In genomic region chr9:79452265-79452664, GRCh38 we compare ENCODE assay signal across 37 cellular contexts.
DNase-seq lines count a peak whose midpoint lies in the region; ATAC-seq, FAIRE-seq and TF ChIP-seq lines count a peak whose summit lies in the region.
"Had no signal": no experiment of that assay in that cellular context is flagged by ENCODE, and none has a peak within 500 bp of the region (broad histone marks: within the 10 kb centered on the region; RNA-seq: fewer than 3 reads in every experiment).

No MANE protein-coding gene starts in this region.

- no peak overlapping the region for H3K14ac ChIP-seq in neuronal stem cell (ENCODE audit: low read length)

- POLR2A ChIA-PET in HEK293 (lab: Yijun Ruan, JAX) (no interaction called here), K562 (lab: Yijun Ruan, JAX) (no interaction called here)

- ATAC-seq in K562 (no peak), body of pancreas (no peak)
- ATAC-seq in activated T-cell treated with anti-CD3 and anti-CD28 coated beads, Interleukin-2, amount 50 U/mL, for 72 hours (replicated peaks in 1 of 2), result no peak
- ATAC-seq: A549; CD8-positive, alpha-beta T cell had no signal

- BruUV-seq in K562 (replicated peaks; lab: Mats Ljungman, UMichigan), result no TSS peak

- peaks cover 10% of the 10 kb centered on the region for H3K9me3 Mint-ChIP-seq in type B pancreatic cell
- peaks cover 3 to 8% of the 10 kb centered on the region in 2 donors for H3K9me3 Mint-ChIP-seq in activated T-cell treated with anti-CD3 and anti-CD28 coated beads, Interleukin-2, amount 50 U/mL, for 72 hours

- no peak overlapping the region for H3K27ac ChIP-seq in HEK293 (ENCODE audit: extremely low read depth, low read depth, low read length)
- H3K27ac ChIP-seq in K562 (ENCODE audit: extremely low read depth, low read depth, low read length), result no peak overlapping the region
- no peak overlapping the region for H3K27ac ChIP-seq in body of pancreas
- no peak overlapping the region for H3K27ac ChIP-seq in neuronal stem cell (replicated peaks; ENCODE audit: low read length)
- H3K27ac ChIP-seq: 22Rv1; A549; BLaER1; BLaER1 treated with 17β-estradiol and CSF1 and Interleukin-3, amounts not matched to agents 10 nM and 100 nM; C4-2B had no signal

- H3K4me1 ChIP-seq in HEK293 (ENCODE audit: control insufficient read depth, insufficient read depth, low read length) (no peaks in the 10 kb centered on the region), K562 (replicated peaks in 1 of 2; ENCODE audit: control insufficient read depth in 2 of 2, insufficient read depth in 2 of 2, low read length in 2 of 2) (no peaks in the 10 kb centered on the region), body of pancreas (no peaks in the 10 kb centered on the region), neuronal stem cell (ENCODE audit: control insufficient read depth in 2 of 2, insufficient read depth in 1 of 2, low read depth in 1 of 2, low read length in 2 of 2) (peaks cover 2 to 3% of the 10 kb centered on the region in 2 donors)
- H3K4me1 ChIP-seq: A549; BE2C; BLaER1; BLaER1 treated with 17β-estradiol and CSF1 and Interleukin-3, amounts not matched to agents 10 nM and 100 nM; Caco-2 had no signal

- no peak overlapping the region for H3K18ac ChIP-seq in neuronal stem cell (ENCODE audit: low read length)

- H3K4me3 ChIP-seq in HEK293 (ENCODE audit: low read depth, low read length), result no peak overlapping the region
- no peak overlapping the region for H3K4me3 ChIP-seq in K562
- no peak overlapping the region for H3K4me3 ChIP-seq in body of pancreas
- H3K4me3 ChIP-seq in neuronal stem cell (ENCODE audit: low read length in 2 of 2), result no peak overlapping the region
- H3K4me3 ChIP-seq: A549; BLaER1; BLaER1 treated with 17β-estradiol and CSF1 and Interleukin-3, amounts not matched to agents 10 nM and 100 nM had no signal

- TF ChIP-seq POLR2A in K562 (conservative IDR thresholded peaks at IDR 0.05) (no peak), body of pancreas (IDR thresholded peaks at IDR 0.05) (no peak)

- H3K4me1 Mint-ChIP-seq in type B pancreatic cell (ENCODE audit: unreplicated experiment), result peaks cover 8% of the 10 kb centered on the region
- H3K4me1 Mint-ChIP-seq in activated T-cell treated with anti-CD3 and anti-CD28 coated beads, Interleukin-2, amount 50 U/mL, for 72 hours (ENCODE audit: low read depth), result no peaks in the 10 kb centered on the region
- H3K4me1 Mint-ChIP-seq: B cell; CD14-positive monocyte; CD4-positive, alpha-beta memory T cell; CD4-positive, CD25-positive, alpha-beta regulatory T cell; CD8-positive, alpha-beta memory T cell had no signal

- no peak overlapping the region for H2AFZ ChIP-seq in K562 (ENCODE audit: low read depth, low read length)
- no peak overlapping the region for H2AFZ ChIP-seq in neuronal stem cell (ENCODE audit: low read length)

- no peaks in the 10 kb centered on the region for H3K36me3 ChIP-seq in HEK293 (ENCODE audit: control insufficient read depth in 2 of 2, insufficient read depth in 1 of 2, low read length in 2 of 2)
- no peaks in the 10 kb centered on the region for H3K36me3 ChIP-seq in K562 (ENCODE audit: control insufficient read depth, insufficient read depth, low read length)
- no peaks in the 10 kb centered on the region for H3K36me3 ChIP-seq in body of pancreas (replicated peaks in 1 of 2; ENCODE audit: insufficient read depth in 1 of 2, low read depth in 2 of 2)
- H3K36me3 ChIP-seq in neuronal stem cell (replicated peaks in 1 of 2; ENCODE audit: control insufficient read depth in 2 of 2, insufficient read depth in 2 of 2, low read length in 2 of 2), result no peaks in the 10 kb centered on the region
- H3K36me3 ChIP-seq: BE2C; BLaER1; BLaER1 treated with 17β-estradiol and CSF1 and Interleukin-3, amounts not matched to agents 10 nM and 100 nM had no signal

- DNase-seq in K562 (ENCODE audit: extremely low read depth in 1 of 4, low spot score in 3 of 4) (no peak), type B pancreatic cell (ENCODE audit: extremely low spot score, unreplicated experiment) (no peak), body of pancreas (no peak), NCI-H2107 (lab: John Stamatoyannopoulos, UW) (no peak), neuronal stem cell (ENCODE audit: low spot score) (no peak)
- DNase-seq in activated T-cell treated with anti-CD3 and anti-CD28 coated beads, Interleukin-2, amount 50 U/mL, for 72 hours, result no peak
- DNase-seq: 8988T; ACHN; AML-193; BE2C; C1 segment of cervical spinal cord; Caco-2; Calu3; CD4-positive, alpha-beta memory T cell; CD4-positive, alpha-beta T cell; CD4-positive, CD25-positive, alpha-beta regulatory T cell; CD8-positive, alpha-beta memory T cell; CD8-positive, alpha-beta T cell; COR-L47; DMS 273 treated with DMSO at 0.1 percent for 48 hours; DMS153; DMS53; DMS79; DMS79 treated with DMSO at 0.1 percent for 48 hours; DND-41; EL had no signal

- no peaks in the 10 kb centered on the region for H3K9me3 ChIP-seq in HEK293 (ENCODE audit: control insufficient read depth, insufficient read depth, low read depth, low read length)
- H3K9me3 ChIP-seq in K562 (replicated peaks; ENCODE audit: control insufficient read depth, insufficient read depth, low read depth, low read length), result no peaks in the 10 kb centered on the region
- no peaks in the 10 kb centered on the region for H3K9me3 ChIP-seq in body of pancreas
- H3K9me3 ChIP-seq in neuronal stem cell (replicated peaks in 1 of 2; ENCODE audit: control insufficient read depth in 2 of 2, insufficient read depth in 1 of 2, low read depth in 1 of 2, low read length in 2 of 2), result no peaks in the 10 kb centered on the region
- H3K9me3 ChIP-seq: A549, BE2C, BLaER1, Caco-2 had no signal

- no peak for TF ChIP-seq EP300 in K562 (IDR thresholded peaks at IDR 0.05; ENCODE audit: low read length)

- no peaks in the 10 kb centered on the region for H3K79me2 ChIP-seq in K562 (ENCODE audit: control insufficient read depth, insufficient read depth, low read length)

- no peak overlapping the region for H2AK5ac ChIP-seq in neuronal stem cell (ENCODE audit: low read depth, low read length)

- H2BK120ac ChIP-seq in neuronal stem cell (ENCODE audit: low read depth, low read length), result no peak overlapping the region

- TF ChIP-seq RAD21 in K562 (CRISPR knock-in tag; conservative IDR thresholded peaks at IDR 0.05 in 1 of 2, IDR thresholded peaks at IDR 0.05 in 1 of 2), result no peak

- intact Hi-C loops in K562 (cut with micrococcal nuclease), result no loop called here
- intact Hi-C loops in body of pancreas (cut with DNase I), result no loop called here

- H3K4me2 ChIP-seq in K562 (ENCODE audit: insufficient read depth, low read length), result no peak overlapping the region
- H3K4me2 ChIP-seq in neuronal stem cell (ENCODE audit: insufficient read depth, low read length, poor library complexity, severe bottlenecking), result no peak overlapping the region
- H3K4me2 ChIP-seq: A549; BLaER1; BLaER1 treated with 17β-estradiol and CSF1 and Interleukin-3, amounts not matched to agents 10 nM and 100 nM had no signal

- no peaks in the 10 kb centered on the region for H4K20me1 ChIP-seq in K562 (replicated peaks; ENCODE audit: control insufficient read depth, insufficient read depth, low read length)
- H4K20me1 ChIP-seq: BLaER1; BLaER1 treated with 17β-estradiol and CSF1 and Interleukin-3, amounts not matched to agents 10 nM and 100 nM had no signal

- no peak overlapping the region for H2BK15ac ChIP-seq in neuronal stem cell (ENCODE audit: low read length)

- no peaks in the 10 kb centered on the region for H3K9me1 ChIP-seq in K562 (ENCODE audit: control insufficient read depth, insufficient read depth, low read length)

- FAIRE-seq in G401.6 (lab: Jason Lieb, UNC) (peak; percentile 78), K562 (lab: Jason Lieb, UNC) (no peak)
- FAIRE-seq: A204.1, A549, D721Med had no signal

- H3K36me3 Mint-ChIP-seq in type B pancreatic cell, result peaks cover 4% of the 10 kb centered on the region
- H3K36me3 Mint-ChIP-seq in activated T-cell treated with anti-CD3 and anti-CD28 coated beads, Interleukin-2, amount 50 U/mL, for 72 hours (ENCODE audit: insufficient read depth in 2 of 2), result peaks cover 0 to 3% of the 10 kb centered on the region in 2 donors
- H3K36me3 Mint-ChIP-seq: CD14-positive monocyte; CD4-positive, alpha-beta memory T cell; CD4-positive, CD25-positive, alpha-beta regulatory T cell; CD8-positive, alpha-beta memory T cell; CD8-positive, alpha-beta T cell had no signal

- H3K9ac ChIP-seq in K562 (ENCODE audit: insufficient read depth in 1 of 2, low read depth in 2 of 2, low read length in 2 of 2) (no peak overlapping the region), neuronal stem cell (ENCODE audit: low read depth, low read length, poor library complexity) (no peak overlapping the region)
- H3K9ac ChIP-seq: BLaER1; BLaER1 treated with 17β-estradiol and CSF1 and Interleukin-3, amounts not matched to agents 10 nM and 100 nM had no signal

- no peaks in the 10 kb centered on the region for H3K27me3 ChIP-seq in K562 (ENCODE audit: control insufficient read depth in 2 of 2, insufficient read depth in 2 of 2, low read length in 2 of 2)
- H3K27me3 ChIP-seq in body of pancreas, result no peaks in the 10 kb centered on the region
- no peaks in the 10 kb centered on the region for H3K27me3 ChIP-seq in neuronal stem cell (ENCODE audit: control insufficient read depth in 3 of 3, insufficient read depth in 3 of 3, low read depth in 1 of 3, low read length in 3 of 3)
- H3K27me3 ChIP-seq: BE2C; BLaER1; BLaER1 treated with 17β-estradiol and CSF1 and Interleukin-3, amounts not matched to agents 10 nM and 100 nM had no signal

- no peak overlapping the region for H4K8ac ChIP-seq in neuronal stem cell (ENCODE audit: low read depth, low read length)

- no peak overlapping the region for H3K4ac ChIP-seq in neuronal stem cell (ENCODE audit: low read length)

- no peak overlapping the region for H2BK12ac ChIP-seq in neuronal stem cell (ENCODE audit: low read length)

- H4K91ac ChIP-seq in neuronal stem cell (ENCODE audit: low read depth, low read length, poor library complexity), result no peak overlapping the region

- no peak overlapping the region for H2BK5ac ChIP-seq in neuronal stem cell (ENCODE audit: low read length)

- no peak overlapping the region for H3K23ac ChIP-seq in neuronal stem cell (ENCODE audit: low read depth, low read length, poor library complexity)

- H3K4me3 Mint-ChIP-seq in type B pancreatic cell, result no peak overlapping the region
- H3K4me3 Mint-ChIP-seq in activated T-cell treated with anti-CD3 and anti-CD28 coated beads, Interleukin-2, amount 50 U/mL, for 72 hours, result no peak overlapping the region
- H3K4me3 Mint-ChIP-seq: B cell; CD14-positive monocyte; CD4-positive, alpha-beta memory T cell; CD4-positive, alpha-beta T cell; CD4-positive, CD25-positive, alpha-beta regulatory T cell; CD8-positive, alpha-beta memory T cell; CD8-positive, alpha-beta T cell had no signal

- no peaks in the 10 kb centered on the region for H3K79me1 ChIP-seq in neuronal stem cell (ENCODE audit: low read depth, low read length)

- TF ChIP-seq CTCF in HEK293 (tag by site-specific recombination; IDR thresholded peaks at IDR 0.05) (no peak), K562 (IDR thresholded peaks at IDR 0.05 in 2 of 3, conservative IDR thresholded peaks at IDR 0.05 in 1 of 3; ENCODE audit: insufficient read depth in 2 of 3, low read depth in 1 of 3, low read length in 3 of 3) (no peak), type B pancreatic cell (conservative IDR thresholded peaks at IDR 0.05) (no peak), body of pancreas (IDR thresholded peaks at IDR 0.05) (no peak)

- no peaks in the 10 kb centered on the region for H3K27me3 Mint-ChIP-seq in type B pancreatic cell
- no peaks in the 10 kb centered on the region for H3K27me3 Mint-ChIP-seq in activated T-cell treated with anti-CD3 and anti-CD28 coated beads, Interleukin-2, amount 50 U/mL, for 72 hours (ENCODE audit: low read depth)

- CTCF ChIA-PET in HEK293 (lab: Yijun Ruan, JAX), result no interaction called here
- CTCF ChIA-PET in K562 (lab: Yijun Ruan, JAX; ENCODE audit: low intra/inter-chr PET ratio), result no interaction called here

- in situ Hi-C loops in K562 (cut with MboI), result no loop called here

- H3K27ac Mint-ChIP-seq in type B pancreatic cell, result peak overlapping the region; percentile 40
- no peak overlapping the region for H3K27ac Mint-ChIP-seq in activated T-cell treated with anti-CD3 and anti-CD28 coated beads, Interleukin-2, amount 50 U/mL, for 72 hours
- H3K27ac Mint-ChIP-seq: B cell; CD14-positive monocyte; CD4-positive, alpha-beta memory T cell; CD4-positive, alpha-beta T cell; CD4-positive, CD25-positive, alpha-beta regulatory T cell; CD8-positive, alpha-beta memory T cell; CD8-positive, alpha-beta T cell had no signal
